Comparison of ENCODE assay signal across 8 cellular contexts in genomic region chr14:104690861-104691455, GRCh38. TPM values are rescaled to one million over a fixed set of nuclear protein-coding genes. Genes with fewer than 3 reads are reported as not detected.
A peak's percentile ranks its signal among the peaks of the same experiment; 100 is the strongest.
DNase-seq lines count a peak whose midpoint lies in the region; ATAC-seq, FAIRE-seq and TF ChIP-seq lines count a peak whose summit lies in the region.

No MANE protein-coding gene starts in this region.

- dilution Hi-C loops in keratinocyte (cut with MboI; ENCODE audit: extremely low pct_ligation_motif_present, low sequenced_read_pairs), result no loop called here

- no peaks in the 10 kb centered on the region for H3K9me3 Mint-ChIP-seq in activated CD8-positive, alpha-beta memory T cell treated with anti-CD3 and anti-CD28 coated beads, Interleukin-2, amount 10 ng/mL, durations not matched to agents 7 days and 5 days (ENCODE audit: low read depth)
- H3K9me3 Mint-ChIP-seq in activated naive CD8-positive, alpha-beta T cell treated with anti-CD3 and anti-CD28 coated beads for 36 hours, result no peaks in the 10 kb centered on the region

- TF ChIP-seq CTCF in keratinocyte (optimal IDR thresholded peaks at IDR 0.05 in 1 of 3, IDR thresholded peaks at IDR 0.05 in 1 of 3, conservative IDR thresholded peaks at IDR 0.05 in 1 of 3; ENCODE audit: extremely low read depth in 1 of 3, insufficient read depth in 2 of 3, low read length in 3 of 3) (no peak), thoracic aorta (IDR thresholded peaks at IDR 0.05) (no peak)

- H2AFZ ChIP-seq in keratinocyte (ENCODE audit: control insufficient read depth, low read length), result no peak overlapping the region

- H3K4me2 ChIP-seq in keratinocyte (ENCODE audit: control insufficient read depth, extremely low read depth, insufficient read depth, low read depth, low read length), result peak overlapping the region; percentile 92

- H3K36me3 Mint-ChIP-seq in activated CD8-positive, alpha-beta memory T cell treated with anti-CD3 and anti-CD28 coated beads, Interleukin-2, amount 10 ng/mL, durations not matched to agents 7 days and 5 days, result no peaks in the 10 kb centered on the region
- peaks cover 2% of the 10 kb centered on the region for H3K36me3 Mint-ChIP-seq in activated naive CD8-positive, alpha-beta T cell treated with anti-CD3 and anti-CD28 coated beads for 36 hours

- DNase-seq in activated CD8-positive, alpha-beta memory T cell treated with anti-CD3 and anti-CD28 coated beads, Interleukin-2, amount 10 ng/mL, durations not matched to agents 7 days and 5 days, result no peak
- DNase-seq in activated CD8-positive, alpha-beta memory T cell treated with anti-CD3 and anti-CD28 coated beads for 24 hours, result no peak
- DNase-seq in activated naive CD8-positive, alpha-beta T cell treated with anti-CD3 and anti-CD28 coated beads for 36 hours, result no peak
- DNase-seq in keratinocyte (ENCODE audit: low read depth, low spot score) (no peak), thoracic aorta (ENCODE audit: low spot score) (no peak), urothelium cell line (ENCODE audit: low spot score) (no peak), kidney glomerular epithelial cell (lab: John Stamatoyannopoulos, UW) (no peak)

- FAIRE-seq in keratinocyte (lab: Jason Lieb, UNC) (no peak), urothelium cell line (lab: Jason Lieb, UNC) (no peak)

- H3K4me1 ChIP-seq in keratinocyte (ENCODE audit: control insufficient read depth, extremely low read depth, insufficient read depth, low read length), result peaks cover 71% of the 10 kb centered on the region
- H3K4me1 ChIP-seq in thoracic aorta (ENCODE audit: control insufficient read depth in 1 of 2, low read depth in 2 of 2), result peaks cover 52 to 78% of the 10 kb centered on the region in 2 donors

- peaks cover 3% of the 10 kb centered on the region for H3K9me1 ChIP-seq in keratinocyte (ENCODE audit: control insufficient read depth, extremely low read depth, insufficient read depth, low read length)

- H3K4me3 ChIP-seq in keratinocyte (ENCODE audit: control insufficient read depth in 2 of 3, extremely low read depth in 1 of 3, insufficient read depth in 2 of 3, low read depth in 1 of 3, low read length in 3 of 3) (peak overlapping the region; percentile 76 to 80 (median 78)), thoracic aorta (peak overlapping the region; percentile 98)

- peaks cover 44% of the 10 kb centered on the region for H3K4me1 Mint-ChIP-seq in activated CD8-positive, alpha-beta memory T cell treated with anti-CD3 and anti-CD28 coated beads, Interleukin-2, amount 10 ng/mL, durations not matched to agents 7 days and 5 days
- peaks cover 44% of the 10 kb centered on the region for H3K4me1 Mint-ChIP-seq in activated naive CD8-positive, alpha-beta T cell treated with anti-CD3 and anti-CD28 coated beads for 36 hours

- H3K79me2 ChIP-seq in keratinocyte (ENCODE audit: control insufficient read depth, insufficient read depth, low read length), result peaks cover 65% of the 10 kb centered on the region

- H3K36me3 ChIP-seq in keratinocyte (ENCODE audit: control insufficient read depth in 2 of 2, extremely low read depth in 1 of 2, insufficient read depth in 2 of 2, low read length in 2 of 2) (peaks cover 14 to 15% of the 10 kb centered on the region in 2 experiments), thoracic aorta (no peaks in the 10 kb centered on the region)

- H3K27me3 Mint-ChIP-seq in activated CD8-positive, alpha-beta memory T cell treated with anti-CD3 and anti-CD28 coated beads, Interleukin-2, amount 10 ng/mL, durations not matched to agents 7 days and 5 days, result no peaks in the 10 kb centered on the region
- H3K27me3 Mint-ChIP-seq in activated naive CD8-positive, alpha-beta T cell treated with anti-CD3 and anti-CD28 coated beads for 36 hours, result no peaks in the 10 kb centered on the region

- H3K9me3 ChIP-seq in keratinocyte (ENCODE audit: control insufficient read depth, low read depth, low read length) (no peaks in the 10 kb centered on the region), thoracic aorta (no peaks in the 10 kb centered on the region)

- H3K27ac Mint-ChIP-seq in activated CD8-positive, alpha-beta memory T cell treated with anti-CD3 and anti-CD28 coated beads, Interleukin-2, amount 10 ng/mL, durations not matched to agents 7 days and 5 days, result no peak overlapping the region
- H3K27ac Mint-ChIP-seq in activated naive CD8-positive, alpha-beta T cell treated with anti-CD3 and anti-CD28 coated beads for 36 hours, result peak overlapping the region; percentile 72

- H3K27ac ChIP-seq in keratinocyte (ENCODE audit: control insufficient read depth, insufficient read depth, low read length) (no peak overlapping the region), thoracic aorta (peak overlapping the region in 1 of 2 donors; percentile 86)

- peak overlapping the region; percentile 73 for H3K4me3 Mint-ChIP-seq in activated CD8-positive, alpha-beta memory T cell treated with anti-CD3 and anti-CD28 coated beads, Interleukin-2, amount 10 ng/mL, durations not matched to agents 7 days and 5 days
- peak overlapping the region; percentile 81 for H3K4me3 Mint-ChIP-seq in activated naive CD8-positive, alpha-beta T cell treated with anti-CD3 and anti-CD28 coated beads for 36 hours

- no peak for ATAC-seq in activated CD8-positive, alpha-beta memory T cell treated with anti-CD3 and anti-CD28 coated beads, Interleukin-2, amount 10 ng/mL, durations not matched to agents 7 days and 5 days
- ATAC-seq in thoracic aorta (ENCODE audit: insufficient number of reproducible peaks, low FRiP score, low read depth) (no peak), GM21526 (IDR thresholded peaks at IDR 0.05; ENCODE audit: low FRiP score, unreplicated experiment) (no peak)

- H3K27me3 ChIP-seq in keratinocyte (ENCODE audit: control insufficient read depth, extremely low read depth, insufficient read depth, low read length) (no peaks in the 10 kb centered on the region), thoracic aorta (replicated peaks; ENCODE audit: insufficient read depth) (no peaks in the 10 kb centered on the region)

- peak overlapping the region; percentile 89 for H3K9ac ChIP-seq in keratinocyte (ENCODE audit: control insufficient read depth, extremely low read depth, insufficient read depth, low read length)

- CTCF ChIA-PET in activated CD8-positive, alpha-beta memory T cell treated with anti-CD3 and anti-CD28 coated beads, Interleukin-2, amount 10 ng/mL, durations not matched to agents 7 days and 5 days (lab: Charles Lee), result interaction anchor here (1.1 to 2.3 kb wide), 4 partner anchors 12 to 32 kb away, joined by 3 to 9 read pairs (median 6); no protein-coding TSS in a partner anchor

- peaks cover 43% of the 10 kb centered on the region for H4K20me1 ChIP-seq in keratinocyte (ENCODE audit: control insufficient read depth, extremely low read depth, insufficient read depth, low read length)

RNA-seq across cellular contexts. Expression of gene INF2, which starts 1.5 kb away (rescaled TPM):
- 10 to 100 TPM; 59.9 to 63.6 TPM for total RNA-seq in activated CD8-positive, alpha-beta memory T cell treated with anti-CD3 and anti-CD28 coated beads, Interleukin-2, amount 10 ng/mL, durations not matched to agents 7 days and 5 days
- 10 to 100 TPM; 67.8 TPM for total RNA-seq in activated naive CD8-positive, alpha-beta T cell treated with anti-CD3 and anti-CD28 coated beads for 36 hours
- 22.6 to 42.4 TPM (median 31.6 TPM) in 3 replicates for polyA plus RNA-seq in keratinocyte
- polyA plus RNA-seq in keratinocyte (2011; ENCODE audit: low read depth), result 13.0 TPM
- 21.2 and 50.7 TPM in 2 replicates for polyA plus RNA-seq in keratinocyte (2011; cell fraction: cytosol; rRNA removed)
- polyA plus RNA-seq in keratinocyte (2011; cell fraction: nucleus; rRNA removed), result 66.3 and 100 TPM in 2 replicates
- 31.0 and 82.3 TPM in 2 replicates for polyA plus RNA-seq in keratinocyte (2012; ENCODE audit: low replicate concordance)
- 27.3 to 92.4 TPM (median 35.0 TPM) in 3 replicates for polyA minus RNA-seq in keratinocyte
- 74.2 TPM for polyA minus RNA-seq in keratinocyte (2011; cell fraction: cytosol; rRNA and poly(A)+ RNA removed)
- polyA minus RNA-seq in keratinocyte (2011; cell fraction: nucleus; rRNA and poly(A)+ RNA removed), result 56.2 and 58.6 TPM in 2 replicates
- 100 to 1,000 TPM; 124 to 162 TPM for total RNA-seq in thoracic aorta

RNA-seq across cellular contexts. Expression of gene ADSS1, which starts 33.1 kb away (rescaled TPM):
- total RNA-seq in activated CD8-positive, alpha-beta memory T cell treated with anti-CD3 and anti-CD28 coated beads, Interleukin-2, amount 10 ng/mL, durations not matched to agents 7 days and 5 days, result 1 to 10 TPM; 2.5 to 3.5 TPM
- 1 to 10 TPM in 1 of 2 experiments, under 1 TPM in 1; 0.87 to 1.7 TPM for total RNA-seq in activated naive CD8-positive, alpha-beta T cell treated with anti-CD3 and anti-CD28 coated beads for 36 hours
- 1.7 to 4.9 TPM (median 1.8 TPM) in 3 replicates for polyA plus RNA-seq in keratinocyte
- 12.4 TPM for polyA plus RNA-seq in keratinocyte (2011; ENCODE audit: low read depth)
- 1.1 and 1.8 TPM in 2 replicates for polyA plus RNA-seq in keratinocyte (2011; cell fraction: cytosol; rRNA removed)
- polyA plus RNA-seq in keratinocyte (2011; cell fraction: nucleus; rRNA removed), result 7.2 and 9.8 TPM in 2 replicates
- polyA plus RNA-seq in keratinocyte (2012; ENCODE audit: low replicate concordance), result 1.4 and 22.0 TPM in 2 replicates
- 0.32 to 1.5 TPM (median 1.3 TPM) in 3 replicates for polyA minus RNA-seq in keratinocyte
- polyA minus RNA-seq in keratinocyte (2011; cell fraction: cytosol; rRNA and poly(A)+ RNA removed), result 2.1 TPM
- polyA minus RNA-seq in keratinocyte (2011; cell fraction: nucleus; rRNA and poly(A)+ RNA removed), result 2.0 and 4.4 TPM in 2 replicates
- total RNA-seq in thoracic aorta, result 10 to 100 TPM; 30.8 to 87.3 TPM

Comparison
In these comparisons a context has a peak if more than half of its experiments do, and no peak if none do; other contexts are left out.
1. RNA of gene ADSS1, which starts 33.1 kb away (total RNA-seq): 30.8 to 87.3 TPM in thoracic aorta; 2.5 to 3.5 TPM in activated CD8-positive, alpha-beta memory T cell treated with anti-CD3 and anti-CD28 coated beads, Interleukin-2, amount 10 ng/mL, durations not matched to agents 7 days and 5 days and 0.87 to 1.7 TPM in activated naive CD8-positive, alpha-beta T cell treated with anti-CD3 and anti-CD28 coated beads for 36 hours; every median in the first group is over 4 times any median in the second.